In the genomic region with DNA sequence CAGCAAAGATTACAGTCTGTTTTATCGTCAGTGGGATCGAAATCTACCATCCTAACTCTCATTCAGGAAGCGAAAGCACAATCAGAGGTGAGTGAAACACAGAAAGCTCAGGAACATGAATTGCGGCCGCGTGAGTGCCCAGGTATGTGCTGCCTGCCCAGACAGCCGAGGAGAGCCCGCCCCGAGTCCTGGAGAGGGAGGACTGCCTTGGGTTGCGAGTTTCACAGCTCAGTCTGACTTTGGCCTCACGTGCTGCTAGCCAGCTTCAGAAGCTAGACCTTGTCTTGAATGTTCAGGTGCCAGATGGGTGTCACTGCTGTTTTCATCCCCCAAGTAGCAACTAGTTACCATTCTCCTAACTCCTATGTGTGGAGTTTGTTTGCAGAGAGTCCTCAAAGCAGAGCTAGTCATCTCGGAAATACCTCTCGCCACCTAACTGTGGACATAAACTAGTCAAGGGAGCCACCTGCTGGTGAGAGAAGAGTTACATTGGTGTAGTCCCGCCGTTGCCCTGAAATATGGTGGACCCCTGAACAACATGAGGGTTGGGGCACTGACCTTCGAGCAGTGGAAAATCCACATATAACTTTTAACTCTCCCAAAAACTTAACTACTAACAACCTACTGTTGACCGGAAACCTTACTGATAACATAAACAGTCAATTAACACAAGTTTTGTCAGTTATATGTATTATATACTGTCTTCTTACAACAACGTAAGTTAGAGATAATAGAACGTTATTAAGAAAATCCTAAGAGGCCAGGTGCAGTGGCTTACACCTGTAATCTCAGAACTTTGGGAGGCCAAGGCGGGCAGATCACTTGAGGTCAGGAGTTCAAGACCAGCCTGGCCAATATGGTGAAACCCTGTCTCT, we compare ENCODE assay signal across 8 cellular contexts.
DNase-seq lines count a peak whose midpoint lies in the region; ATAC-seq, FAIRE-seq and TF ChIP-seq lines count a peak whose summit lies in the region.

No MANE protein-coding gene starts in this region.

- peak overlapping the region; percentile 44 for H3K4me2 ChIP-seq in MM.1S (ENCODE audit: low read depth, low read length)

- H3K4me3 ChIP-seq in GM12865 (ENCODE audit: low read depth, low read length) (no peak overlapping the region), MM.1S (ENCODE audit: low read length) (peak overlapping the region; percentile 14; the same call in 1 of the 2 replicates), pancreas (no peak overlapping the region), upper lobe of right lung (no peak overlapping the region)

- ATAC-seq in activated T-helper 17 cell treated with anti-CD3 and anti-CD28 coated beads, Interleukin-2, amount 50 U/mL, for 72 hours (replicated peaks), result peak; percentile 91
- ATAC-seq in pancreas (peak; percentile 70 to 94 (median 92)), upper lobe of right lung (peak; percentile 84)

- CTCF ChIA-PET in HEK293T (lab: Yijun Ruan, JAX), result interaction anchor here (0.5 to 2.3 kb wide), 16 partner anchors 9 to 514 kb away, joined by 3 to 21 read pairs (median 3); no protein-coding TSS in a partner anchor
- CTCF ChIA-PET in RWPE1 (lab: Yijun Ruan, JAX), result interaction anchor here (0.5 to 2.3 kb wide), 13 partner anchors 10 to 511 kb away, joined by 3 to 26 read pairs (median 3); no protein-coding TSS in a partner anchor

- H3K27me3 ChIP-seq in MM.1S (replicated peaks; ENCODE audit: insufficient read depth, low read length) (no peaks in the 10 kb centered on the region), pancreas (no peaks in the 10 kb centered on the region), upper lobe of right lung (no peaks in the 10 kb centered on the region)

- peaks cover 17% of the 10 kb centered on the region for H3F3A ChIP-seq in MM.1S (ENCODE audit: insufficient read depth, low read length)

- H3K36me3 ChIP-seq in MM.1S (replicated peaks; ENCODE audit: insufficient read depth, low read length) (no peaks in the 10 kb centered on the region), pancreas (no peaks in the 10 kb centered on the region), upper lobe of right lung (peaks cover 30% of the 10 kb centered on the region)

- H3K27ac ChIP-seq in MM.1S (ENCODE audit: low read length) (peak overlapping the region; percentile 43; the same call in 1 of the 2 replicates), RWPE1 (0 out of 2 replicates have a peak overlapping the region, but pooled peaks have one; percentile 29), pancreas (no peak overlapping the region), upper lobe of right lung (no peak overlapping the region)

- FAIRE-seq in pancreas (lab: Jason Lieb, UNC), result no peak

- peak overlapping the region; percentile 38 for H3K27ac Mint-ChIP-seq in activated T-helper 17 cell treated with anti-CD3 and anti-CD28 coated beads, Interleukin-2, amount 50 U/mL, for 72 hours

- POLR2A ChIA-PET in HEK293T (lab: Yijun Ruan, JAX), result interaction anchor here (1.3 kb wide), 1 partner anchor 238 kb away, joined by 5 read pairs; no protein-coding TSS in a partner anchor
- POLR2A ChIA-PET in RWPE1 (lab: Yijun Ruan, JAX; ENCODE audit: low non-redundant PET), result no interaction called here

- H3K36me3 Mint-ChIP-seq in activated T-helper 17 cell treated with anti-CD3 and anti-CD28 coated beads, Interleukin-2, amount 50 U/mL, for 72 hours (ENCODE audit: low read depth), result peaks cover 6% of the 10 kb centered on the region

- H3K9me3 ChIP-seq in MM.1S (replicated peaks; ENCODE audit: insufficient read depth, low read length) (no peaks in the 10 kb centered on the region), pancreas (no peaks in the 10 kb centered on the region), upper lobe of right lung (no peaks in the 10 kb centered on the region)

- 0 out of 2 replicates have a peak overlapping the region, but pooled peaks have one; percentile 10 for H2AFZ ChIP-seq in MM.1S (ENCODE audit: low read length)

- intact Hi-C loops in pancreas (cut with DNase I), result loop anchor here in 1 of 3 donors (10.0 kb wide), 1 partner anchor 508 kb away; no protein-coding TSS in a partner anchor
- intact Hi-C loops in upper lobe of right lung (cut with DNase I), result no loop called here

- H4K20me1 ChIP-seq in MM.1S (ENCODE audit: insufficient read depth, low read length), result no peaks in the 10 kb centered on the region

- DNase-seq in GM12865 (ENCODE audit: low read depth) (peak; percentile 82), HEK293T (ENCODE audit: extremely low spot score) (peak; percentile 80), MM.1S (peak; percentile 92), RWPE1 (ENCODE audit: low spot score) (peak; percentile 75), foreskin melanocyte (peak; percentile 53), pancreas (peak in 3 of 6 donors; percentile 23 to 60 (median 48)), upper lobe of right lung (no peak)

- H3K79me2 ChIP-seq in MM.1S (ENCODE audit: low read length), result no peaks in the 10 kb centered on the region

- no peaks in the 10 kb centered on the region for H3K4me1 Mint-ChIP-seq in activated T-helper 17 cell treated with anti-CD3 and anti-CD28 coated beads, Interleukin-2, amount 50 U/mL, for 72 hours

- WGBS in pancreas, 2 donors, result 43 to 58% methylated on average over 20 of the region's 20 CpGs

- H3K4me1 ChIP-seq in MM.1S (ENCODE audit: low read length), result peaks cover 5% of the 10 kb centered on the region; the same call in 1 of the 2 replicates
- no peaks in the 10 kb centered on the region for H3K4me1 ChIP-seq in pancreas
- H3K4me1 ChIP-seq in upper lobe of right lung, result no peaks in the 10 kb centered on the region

- H3K9me2 ChIP-seq in MM.1S (replicated peaks; ENCODE audit: insufficient read depth, low read length), result no peaks in the 10 kb centered on the region

- H3K9ac ChIP-seq in MM.1S (ENCODE audit: low read length), result no peak overlapping the region

- H3K9me3 Mint-ChIP-seq in activated T-helper 17 cell treated with anti-CD3 and anti-CD28 coated beads, Interleukin-2, amount 50 U/mL, for 72 hours, result no peaks in the 10 kb centered on the region

- peak; percentile 73 for TF ChIP-seq CTCF in GM12865 (IDR thresholded peaks at IDR 0.05; ENCODE audit: insufficient read depth, low read depth, low read length, missing control alignments)
- peak; percentile 82 for TF ChIP-seq CTCF in MM.1S (IDR thresholded peaks at IDR 0.05; ENCODE audit: low read length)
- TF ChIP-seq CTCF in RWPE1 (conservative IDR thresholded peaks at IDR 0.05; ENCODE audit: low read depth), result peak; percentile 88
- peak; percentile 17 to 43 (median 32) for TF ChIP-seq CTCF in pancreas (IDR thresholded peaks at IDR 0.05)
- TF ChIP-seq CTCF in upper lobe of right lung (IDR thresholded peaks at IDR 0.05), result peak; percentile 74

- no peaks in the 10 kb centered on the region for H3K27me3 Mint-ChIP-seq in activated T-helper 17 cell treated with anti-CD3 and anti-CD28 coated beads, Interleukin-2, amount 50 U/mL, for 72 hours

- no peak overlapping the region for H3K4me3 Mint-ChIP-seq in activated T-helper 17 cell treated with anti-CD3 and anti-CD28 coated beads, Interleukin-2, amount 50 U/mL, for 72 hours

TF ChIP-seq in HEK293T, 16 proteins besides CTCF, POLR2A, EP300 and RAD21:
- TF ChIP-seq FOXA1 (IDR thresholded peaks at IDR 0.05) (no peak), FOXM1 (IDR thresholded peaks at IDR 0.05; ENCODE audit: borderline replicate concordance) (no peak), ZNF384 (IDR thresholded peaks at IDR 0.05) (no peak), PKNOX1 (IDR thresholded peaks at IDR 0.05) (no peak), NFRKB (IDR thresholded peaks at IDR 0.05) (no peak), SUZ12 (IDR thresholded peaks at IDR 0.05) (no peak), SP1 (IDR thresholded peaks at IDR 0.05) (no peak), TARDBP (IDR thresholded peaks at IDR 0.05) (no peak), BHLHE40 (IDR thresholded peaks at IDR 0.05; ENCODE audit: borderline replicate concordance) (no peak), FOXK2 (IDR thresholded peaks at IDR 0.05) (no peak), LEF1 (IDR thresholded peaks at IDR 0.05; ENCODE audit: borderline replicate concordance) (no peak), CTBP1 (IDR thresholded peaks at IDR 0.05; ENCODE audit: borderline replicate concordance) (no peak), ARNT (IDR thresholded peaks at IDR 0.05) (no peak), ELF4 (IDR thresholded peaks at IDR 0.05) (no peak), HDGF (IDR thresholded peaks at IDR 0.05; ENCODE audit: borderline replicate concordance) (no peak)
TF ChIP-seq in HEK293T: peak in this region for 0.

Comparison
In these comparisons a context has a peak if more than half of its experiments do, and no peak if none do; other contexts are left out.
1. CTCF ChIP-seq: peak in every context shown above with its lines; median percentile 88 in RWPE1; 82 in MM.1S; 74 in upper lobe of right lung; 73 in GM12865; 32 in pancreas.
2. H3K27ac ChIP-seq: peak in MM.1S (single experiment) and RWPE1 (single experiment); none in pancreas (0 of 4) and upper lobe of right lung (single experiment).
3. Peak in every context shown above with its lines, with median percentiles within 50 percentile points of each other: ATAC-seq.